In genomic region chr15:70492240-70493177, GRCh38 we compare ENCODE assay signal across 8 cellular contexts.
DNase-seq lines count a peak whose midpoint lies in the region; ATAC-seq and TF ChIP-seq lines count a peak whose summit lies in the region.

No MANE protein-coding gene starts in this region.

- H4K20me1 ChIP-seq in DOHH2 (ENCODE audit: control insufficient read depth, insufficient read depth, low read depth, low read length): 0 out of 2 replicates have a peak, but pooled peaks cover 7% of the 10 kb centered on the region

- no peak overlapping the region for H4K8ac ChIP-seq in neuronal stem cell (ENCODE audit: low read depth, low read length)

- H3K4me1 Mint-ChIP-seq in activated CD4-positive, alpha-beta T cell treated with anti-CD3 and anti-CD28 coated beads for 36 hours: peaks cover 70% of the 10 kb centered on the region

- ATAC-seq in GM21737 (IDR thresholded peaks at IDR 0.05; ENCODE audit: unreplicated experiment): peak; percentile 34
- ATAC-seq in activated CD4-positive, alpha-beta T cell treated with anti-CD3 and anti-CD28 coated beads for 36 hours: peak; percentile 57

- H3K4me3 ChIP-seq in DOHH2 (ENCODE audit: low read length) (peak overlapping the region; percentile 44), neuronal stem cell (ENCODE audit: low read length in 2 of 2) (no peak overlapping the region)

- H3K9me3 ChIP-seq in DOHH2 (ENCODE audit: control insufficient read depth, insufficient read depth, low read length): no peaks in the 10 kb centered on the region
- no peaks in the 10 kb centered on the region for H3K9me3 ChIP-seq in neuronal stem cell (replicated peaks in 1 of 2; ENCODE audit: control insufficient read depth in 2 of 2, insufficient read depth in 1 of 2, low read depth in 1 of 2, low read length in 2 of 2)

- H3K4ac ChIP-seq in neuronal stem cell (ENCODE audit: low read length): no peak overlapping the region

- intact Hi-C loops in activated CD4-positive, alpha-beta T cell treated with anti-CD3 and anti-CD28 coated beads for 36 hours (cut with DNase I, micrococcal nuclease): loop anchor here (1.0 to 5.0 kb wide), 15 partner anchors 12 to 1024 kb away; no protein-coding TSS in a partner anchor

- peak overlapping the region; percentile 63 for H3K4me2 ChIP-seq in DOHH2 (ENCODE audit: low read length)
- no peak overlapping the region for H3K4me2 ChIP-seq in neuronal stem cell (ENCODE audit: insufficient read depth, low read length, poor library complexity, severe bottlenecking)

- H3K4me3 Mint-ChIP-seq in activated CD4-positive, alpha-beta T cell treated with anti-CD3 and anti-CD28 coated beads for 36 hours: peak overlapping the region; percentile 43

- H2BK120ac ChIP-seq in neuronal stem cell (ENCODE audit: low read depth, low read length): peak overlapping the region; percentile 36

- no peaks in the 10 kb centered on the region for H3K79me2 ChIP-seq in DOHH2 (ENCODE audit: control insufficient read depth, low read length)

- H2AFZ ChIP-seq in neuronal stem cell (ENCODE audit: low read length): no peak overlapping the region

- H3K9me2 ChIP-seq in DOHH2 (replicated peaks; ENCODE audit: control insufficient read depth, low read length): no peaks in the 10 kb centered on the region

- no peaks in the 10 kb centered on the region for H3K79me1 ChIP-seq in neuronal stem cell (ENCODE audit: low read depth, low read length)

- peak overlapping the region; percentile 27 for H2AK5ac ChIP-seq in neuronal stem cell (ENCODE audit: low read depth, low read length)

- no peak overlapping the region for H2BK5ac ChIP-seq in neuronal stem cell (ENCODE audit: low read length)

- H3K36me3 ChIP-seq in DOHH2 (ENCODE audit: control insufficient read depth, low read length) (no peaks in the 10 kb centered on the region), neuronal stem cell (replicated peaks in 1 of 2; ENCODE audit: control insufficient read depth in 2 of 2, insufficient read depth in 2 of 2, low read length in 2 of 2) (no peaks in the 10 kb centered on the region)

- H3K9ac ChIP-seq in neuronal stem cell (ENCODE audit: low read depth, low read length, poor library complexity): peak overlapping the region; percentile 17

- H3K9me3 Mint-ChIP-seq in activated CD4-positive, alpha-beta T cell treated with anti-CD3 and anti-CD28 coated beads for 36 hours (ENCODE audit: low read depth): no peaks in the 10 kb centered on the region

- H3K27ac ChIP-seq in DOHH2 (ENCODE audit: low read depth, low read length) (peak overlapping the region; percentile 36), neuronal stem cell (replicated peaks; ENCODE audit: low read length) (no peak overlapping the region)

- peak overlapping the region; percentile 14 for H4K91ac ChIP-seq in neuronal stem cell (ENCODE audit: low read depth, low read length, poor library complexity)

- H3K36me3 Mint-ChIP-seq in activated CD4-positive, alpha-beta T cell treated with anti-CD3 and anti-CD28 coated beads for 36 hours (ENCODE audit: low read depth): no peaks in the 10 kb centered on the region

- peaks cover 49% of the 10 kb centered on the region for H3K27me3 ChIP-seq in DOHH2 (ENCODE audit: control insufficient read depth, low read length)
- H3K27me3 ChIP-seq in neuronal stem cell (ENCODE audit: control insufficient read depth in 3 of 3, insufficient read depth in 3 of 3, low read depth in 1 of 3, low read length in 3 of 3): no peaks in the 10 kb centered on the region

- H3K18ac ChIP-seq in neuronal stem cell (ENCODE audit: low read length): peak overlapping the region; percentile 69

- WGBS in neuronal stem cell (ENCODE audit: extremely low coverage in 2 of 2, insufficient read length in 2 of 2, insufficient replicate concordance in 1 of 2), 2 donors: no CpG with 5 or more reads among the region's 20 CpGs

- H3K27ac Mint-ChIP-seq in activated CD4-positive, alpha-beta T cell treated with anti-CD3 and anti-CD28 coated beads for 36 hours: peak overlapping the region; percentile 88

- TF ChIP-seq CTCF in DOHH2 (IDR thresholded peaks at IDR 0.05; ENCODE audit: low read depth, low read length, poor library complexity, severe bottlenecking): no peak

- POLR2A ChIA-PET in activated CD4-positive, alpha-beta T cell treated with anti-CD3 and anti-CD28 coated beads for 36 hours (lab: Charles Lee): interaction anchor here (0.8 to 2.0 kb wide), 7 partner anchors 12 to 778 kb away, joined by 3 to 14 read pairs (median 3); no protein-coding TSS in a partner anchor

- H2BK12ac ChIP-seq in neuronal stem cell (ENCODE audit: low read length): peak overlapping the region; percentile 63

- H3K27me3 Mint-ChIP-seq in activated CD4-positive, alpha-beta T cell treated with anti-CD3 and anti-CD28 coated beads for 36 hours: peaks cover 18% of the 10 kb centered on the region

- H2BK15ac ChIP-seq in neuronal stem cell (ENCODE audit: low read length): peak overlapping the region; percentile 34

- no peak overlapping the region for H3K23ac ChIP-seq in neuronal stem cell (ENCODE audit: low read depth, low read length, poor library complexity)

- H3K14ac ChIP-seq in neuronal stem cell (ENCODE audit: low read length): no peak overlapping the region

- CTCF ChIA-PET in activated CD4-positive, alpha-beta T cell treated with anti-CD3 and anti-CD28 coated beads for 36 hours (lab: Charles Lee): interaction anchor here (0.8 to 2.5 kb wide), 8 partner anchors 12 to 66 kb away, joined by 3 to 8 read pairs (median 4); no protein-coding TSS in a partner anchor

- DNase-seq in M059J (ENCODE audit: low read depth) (peak; percentile 97), dermis blood vessel endothelial cell (peak; percentile 37), neuronal stem cell (ENCODE audit: low spot score) (no peak), ureter (ENCODE audit: low spot score) (peak; percentile 77), DMS53 (lab: John Stamatoyannopoulos, UW) (no peak)
- peak; percentile 93 for DNase-seq in activated CD4-positive, alpha-beta T cell treated with anti-CD3 and anti-CD28 coated beads for 36 hours

- H3K4me1 ChIP-seq in DOHH2 (ENCODE audit: control insufficient read depth, low read length) (peaks cover 29% of the 10 kb centered on the region), neuronal stem cell (ENCODE audit: control insufficient read depth in 2 of 2, insufficient read depth in 1 of 2, low read depth in 1 of 2, low read length in 2 of 2) (peaks cover 0 to 14% of the 10 kb centered on the region in 2 donors)

- no peaks in the 10 kb centered on the region for H3F3A ChIP-seq in DOHH2 (ENCODE audit: control insufficient read depth, insufficient read depth)

Comparison
In these comparisons a context has a peak if more than half of its experiments do, and no peak if none do; other contexts are left out.
1. DNase-seq: peak in M059J (single experiment), activated CD4-positive, alpha-beta T cell treated with anti-CD3 and anti-CD28 coated beads for 36 hours (single experiment), dermis blood vessel endothelial cell (single experiment) and ureter (single experiment); none in neuronal stem cell (single experiment) and DMS53 (single experiment).